Comparison of ENCODE assay signal across 7 cellular contexts in the genomic region with DNA sequence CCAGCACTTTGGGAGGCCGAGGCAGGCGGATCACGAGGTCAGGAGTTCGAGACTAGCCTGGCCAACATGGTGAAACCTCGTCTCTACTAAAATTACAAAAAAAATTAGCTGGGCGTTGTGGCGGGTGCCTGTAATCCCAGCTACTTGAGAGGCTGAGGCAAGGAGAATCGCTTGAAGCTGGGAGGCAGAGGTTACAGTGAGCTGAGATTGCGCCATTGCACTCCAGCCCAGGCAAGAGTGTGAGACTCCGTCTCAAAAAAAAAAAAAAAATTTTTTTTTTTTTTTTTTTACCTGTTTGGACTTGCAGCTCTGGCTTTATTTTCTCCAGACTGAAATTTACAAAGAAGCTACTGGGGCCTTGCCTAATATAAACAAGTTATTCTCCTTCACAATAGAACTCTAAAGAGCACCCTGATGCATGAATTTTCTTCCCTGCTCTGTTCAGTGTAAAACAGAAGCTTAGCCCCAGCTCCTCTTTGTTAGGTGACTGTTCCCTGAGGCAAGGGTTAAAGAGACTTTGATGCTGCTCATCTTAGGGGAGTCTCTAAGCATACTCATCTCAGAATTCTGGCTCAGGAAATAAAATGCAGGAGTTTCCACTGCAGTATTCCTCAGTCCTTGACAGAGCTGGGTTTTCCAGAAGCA. TPM values are rescaled to one million over a fixed set of nuclear protein-coding genes. Genes with fewer than 3 reads are reported as not detected.
DNase-seq lines count a peak whose midpoint lies in the region; ATAC-seq and TF ChIP-seq lines count a peak whose summit lies in the region.
"Not testable (repeated sequence)": the region's sequence is repeated elsewhere in the genome, so short reads cannot be mapped to it uniquely, and the experiment has no call there.

No MANE protein-coding gene starts in this region.

- intact Hi-C loops in colonic mucosa (cut with DNase I); lower lobe of right lung (cut with DNase I); prostate gland (cut with DNase I); thyroid gland (cut with DNase I): not testable (repeated sequence)

- not testable (repeated sequence) for H3K9ac ChIP-seq in colonic mucosa (ENCODE audit: low read depth in 2 of 2, low read length in 2 of 2)

- not testable (repeated sequence) for H3K36me3 ChIP-seq in Peyer's patch, colonic mucosa, lower lobe of right lung, prostate gland, thyroid gland

- not testable (repeated sequence) for H3K4me1 ChIP-seq in Peyer's patch; colonic mucosa; lower lobe of right lung; prostate gland (replicated peaks)
- H3K4me1 ChIP-seq in thyroid gland, result peaks cover 8 to 31% of the 10 kb centered on the region in 2 donors

- not testable (repeated sequence) for H3K4me3 ChIP-seq in Peyer's patch; colonic mucosa; lower lobe of right lung; prostate gland; thyroid gland (replicated peaks in 1 of 3)

- peak overlapping the region in 3 of 4 donors; percentile 43 to 76 (median 68) for H3K27ac ChIP-seq in Peyer's patch
- H3K27ac ChIP-seq in colonic mucosa, result peak overlapping the region; percentile 65
- peak overlapping the region; percentile 53 for H3K27ac ChIP-seq in lower lobe of right lung
- peak overlapping the region; percentile 41 to 54 for H3K27ac ChIP-seq in prostate gland
- peak overlapping the region; percentile 73 to 85 (median 82) for H3K27ac ChIP-seq in thyroid gland

- WGBS in prostate gland, result 73% methylated on average over 10 of the region's 10 CpGs
- 50 to 82% methylated on average over 7 to 8 of the region's 10 CpGs for WGBS in thyroid gland, 2 donors

- ATAC-seq in esophagus mucosa (peak; percentile 75), lower lobe of right lung (peak in 1 of 2 donors; percentile 28)

- H3K27me3 ChIP-seq in Peyer's patch; colonic mucosa; lower lobe of right lung (ENCODE audit: low read depth); prostate gland (replicated peaks; ENCODE audit: insufficient read depth); thyroid gland: not testable (repeated sequence)

- TF ChIP-seq CTCF in Peyer's patch (IDR thresholded peaks at IDR 0.05); colonic mucosa (IDR thresholded peaks at IDR 0.05); lower lobe of right lung (IDR thresholded peaks at IDR 0.05); prostate gland (IDR thresholded peaks at IDR 0.05); thyroid gland (IDR thresholded peaks at IDR 0.05): not testable (repeated sequence)

- DNase-seq in ELF-1 (ENCODE audit: low read depth, low spot score), result peak; percentile 60
- not testable (repeated sequence) for DNase-seq in Peyer's patch; colonic mucosa; prostate gland (ENCODE audit: low spot score)
- peak; percentile 62 for DNase-seq in lower lobe of right lung
- DNase-seq in thyroid gland, result peak; percentile 47 to 55

- TF ChIP-seq POLR2A in Peyer's patch (IDR thresholded peaks at IDR 0.05); prostate gland (IDR thresholded peaks at IDR 0.05); thyroid gland (IDR thresholded peaks at IDR 0.05): not testable (repeated sequence)

- not testable (repeated sequence) for H3K9me3 ChIP-seq in Peyer's patch, colonic mucosa, lower lobe of right lung, prostate gland, thyroid gland

RNA-seq across cellular contexts. Expression of gene SLC25A5, which starts 25.7 kb away (rescaled TPM):
- total RNA-seq in Peyer's patch, result 1,000 to 10,000 TPM in 1 of 4 donors, 100 to 1,000 TPM in 3; 366 to 1,287 (median 800) TPM
- total RNA-seq in colonic mucosa, result 1,000 to 10,000 TPM; 1,091 to 1,162 TPM
- 452 TPM for total RNA-seq in esophagus mucosa
- 334 TPM for total RNA-seq in lower lobe of right lung
- 100 to 1,000 TPM; 230 to 237 TPM for total RNA-seq in prostate gland
- 100 to 1,000 TPM; 110 to 269 (median 202) TPM for total RNA-seq in thyroid gland
